ENCODE assay signal across 8 cellular contexts in the genomic region with DNA sequence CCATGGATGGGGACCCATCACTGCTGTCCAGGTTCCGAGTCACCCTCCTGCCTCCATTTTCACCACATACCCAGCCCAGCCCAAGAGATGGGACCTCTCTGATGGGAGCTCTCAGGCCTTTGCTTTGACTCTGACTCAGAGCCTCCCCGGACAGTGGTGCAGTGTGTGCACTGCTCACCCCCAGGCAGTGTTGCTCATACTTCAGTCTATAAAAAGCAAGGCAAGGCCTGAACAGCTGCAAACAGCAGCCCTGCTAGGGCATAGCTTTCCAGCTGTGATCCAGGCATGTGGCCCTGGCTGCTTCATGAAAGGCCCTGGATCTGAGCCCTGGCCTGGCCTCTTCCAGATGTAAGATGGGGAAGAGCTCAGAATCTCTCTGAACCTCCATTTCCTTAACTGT.
DNase-seq lines count a peak whose midpoint lies in the region; ATAC-seq, FAIRE-seq and TF ChIP-seq lines count a peak whose summit lies in the region.

No MANE protein-coding gene starts in this region.

- TF ChIP-seq EP300 in A549 (IDR thresholded peaks at IDR 0.05) = no peak

- FAIRE-seq in A549 (lab: Jason Lieb, UNC) = no peak

- no peak overlapping the region for H2AFZ ChIP-seq in hepatocyte

- H3K4me3 ChIP-seq in A549 = no peak overlapping the region
- H3K4me3 ChIP-seq in hepatocyte = no peak overlapping the region

- peak in 1 of 2 experiments; percentile 30; a peak in 2 of 5 replicates for TF ChIP-seq RAD21 in A549 (conservative IDR thresholded peaks at IDR 0.05 in 1 of 2, IDR thresholded peaks at IDR 0.05 in 1 of 2)

- CTCF ChIA-PET in A549 (lab: Yijun Ruan, JAX) = interaction anchor here (0.6 to 3.1 kb wide), 12 partner anchors 9 to 211 kb away, joined by 3 to 12 read pairs (median 6); no protein-coding TSS in a partner anchor

- H3K79me2 ChIP-seq in hepatocyte = no peaks in the 10 kb centered on the region

- H3K9me3 ChIP-seq in A549 (no peaks in the 10 kb centered on the region), KOPT-K1 (ENCODE audit: insufficient read depth, low read length, poor library complexity, severe bottlenecking) (no peaks in the 10 kb centered on the region), hepatocyte (ENCODE audit: low read depth) (no peaks in the 10 kb centered on the region)

- H3K36me3 ChIP-seq in KOPT-K1 (ENCODE audit: insufficient read depth, low read length) (no peaks in the 10 kb centered on the region), hepatocyte (replicated peaks; ENCODE audit: insufficient read depth, low read depth) (no peaks in the 10 kb centered on the region)

- no peaks in the 10 kb centered on the region for H3K27me3 ChIP-seq in hepatocyte

- DNase-seq in A549 (ENCODE audit: low read depth in 1 of 2, low spot score in 1 of 2) = peak; percentile 55 to 63
- peak; percentile 48 for DNase-seq in activated T-cell treated with anti-CD3 and anti-CD28 coated beads, Interleukin-2, amount 50 U/mL, for 4 hours
- DNase-seq in hepatocyte (ENCODE audit: low spot score) = peak; percentile 48
- no peak for DNase-seq in mesothelial cell of epicardium (ENCODE audit: low spot score in 2 of 2, unreplicated experiment in 2 of 2)
- no peak for DNase-seq in omental fat pad (ENCODE audit: low spot score)

- no peaks in the 10 kb centered on the region for H3K9me2 ChIP-seq in hepatocyte (replicated peaks; ENCODE audit: insufficient read depth)

- H3K27me3 Mint-ChIP-seq in activated T-cell treated with anti-CD3 and anti-CD28 coated beads, Interleukin-2, amount 50 U/mL, for 4 hours (ENCODE audit: low read depth) = no peaks in the 10 kb centered on the region
- H3K27me3 Mint-ChIP-seq in mesothelial cell of epicardium (ENCODE audit: low read depth) = no peaks in the 10 kb centered on the region

- H3K4me3 Mint-ChIP-seq in activated T-cell treated with anti-CD3 and anti-CD28 coated beads, Interleukin-2, amount 50 U/mL, for 4 hours = peak overlapping the region; percentile 12
- H3K4me3 Mint-ChIP-seq in mesothelial cell of epicardium = no peak overlapping the region

- H3K27ac Mint-ChIP-seq in mesothelial cell of epicardium = no peak overlapping the region

- H3K9me3 Mint-ChIP-seq in activated T-cell treated with anti-CD3 and anti-CD28 coated beads, Interleukin-2, amount 50 U/mL, for 4 hours = no peaks in the 10 kb centered on the region
- H3K9me3 Mint-ChIP-seq in mesothelial cell of epicardium = no peaks in the 10 kb centered on the region

- H3K27ac ChIP-seq in A549 (peak overlapping the region; percentile 55 to 83), KOPT-K1 (ENCODE audit: low read depth, low read length, poor library complexity, severe bottlenecking) (peak overlapping the region; percentile 100), hepatocyte (no peak overlapping the region)

- peaks cover 78% of the 10 kb centered on the region for H3K4me1 Mint-ChIP-seq in activated T-cell treated with anti-CD3 and anti-CD28 coated beads, Interleukin-2, amount 50 U/mL, for 4 hours (ENCODE audit: low read depth)
- no peaks in the 10 kb centered on the region for H3K4me1 Mint-ChIP-seq in mesothelial cell of epicardium

- no peak for TF ChIP-seq CTCF in A549 (IDR thresholded peaks at IDR 0.05)
- TF ChIP-seq CTCF in hepatocyte (IDR thresholded peaks at IDR 0.05; ENCODE audit: poor library complexity) = no peak
- TF ChIP-seq CTCF in mesothelial cell of epicardium (IDR thresholded peaks at IDR 0.05; ENCODE audit: unreplicated experiment) = no peak
- no peak for TF ChIP-seq CTCF in omental fat pad (IDR thresholded peaks at IDR 0.05)

- H4K20me1 ChIP-seq in hepatocyte (ENCODE audit: insufficient read depth, poor library complexity, severe bottlenecking) = no peaks in the 10 kb centered on the region

- POLR2A ChIA-PET in A549 (lab: Yijun Ruan, JAX) = interaction anchor here (0.9 to 1.7 kb wide), 2 partner anchors 74 to 207 kb away, joined by 3 to 6 read pairs; a partner anchor contains a TSS

- H3K4me2 ChIP-seq in A549 (peak overlapping the region; percentile 31), hepatocyte (no peak overlapping the region)

- 80% methylated on average over 1 of the region's 2 CpGs for WGBS in A549 (ENCODE audit: missing lambda C conversion rate)
- 61% methylated on average over 2 of the region's 2 CpGs for WGBS in hepatocyte (ENCODE audit: low lambda C conversion rate, missing lambda C conversion rate)

- H3K4me1 ChIP-seq in A549 (peaks cover 51% of the 10 kb centered on the region), hepatocyte (ENCODE audit: insufficient read depth) (no peaks in the 10 kb centered on the region)

- no peaks in the 10 kb centered on the region for H3K36me3 Mint-ChIP-seq in activated T-cell treated with anti-CD3 and anti-CD28 coated beads, Interleukin-2, amount 50 U/mL, for 4 hours (ENCODE audit: insufficient read depth)
- H3K36me3 Mint-ChIP-seq in mesothelial cell of epicardium = no peaks in the 10 kb centered on the region

- ATAC-seq in A549 (peak; percentile 89 to 90), HG02642 (IDR thresholded peaks at IDR 0.05; ENCODE audit: poor library complexity, unreplicated experiment) (no peak), omental fat pad (ENCODE audit: low FRiP score) (no peak), HG03439 (IDR thresholded peaks at IDR 0.05; ENCODE audit: unreplicated experiment) (no peak)
- peak; percentile 30 to 36 for ATAC-seq in activated T-cell treated with anti-CD3 and anti-CD28 coated beads, Interleukin-2, amount 50 U/mL, for 4 hours

- no peak for TF ChIP-seq POLR2A in A549 (IDR thresholded peaks at IDR 0.05; ENCODE audit: low read length)

TF ChIP-seq in A549, 52 proteins besides CTCF, POLR2A, EP300 and RAD21:
- TF ChIP-seq SMC3 (IDR thresholded peaks at IDR 0.05) = 0 out of 3 replicates have a peak, but pooled peaks have one; percentile 7
- TF ChIP-seq, protein P1, sequence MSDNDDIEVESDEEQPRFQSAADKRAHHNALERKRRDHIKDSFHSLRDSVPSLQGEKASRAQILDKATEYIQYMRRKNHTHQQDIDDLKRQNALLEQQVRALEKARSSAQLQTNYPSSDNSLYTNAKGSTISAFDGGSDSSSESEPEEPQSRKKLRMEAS (IDR thresholded peaks at IDR 0.05) = peak; percentile 29; the same call in 1 of the 2 replicates
- 0 out of 2 replicates have a peak, but pooled peaks have one; percentile 28 for TF ChIP-seq FOSL2 (IDR thresholded peaks at IDR 0.05)
- TF ChIP-seq FOSL2 (CRISPR knock-in tag; IDR thresholded peaks at IDR 0.05) = peak; percentile 49; the same call in 1 of the 2 replicates
- TF ChIP-seq MAFK (IDR thresholded peaks at IDR 0.05; ENCODE audit: partially characterized antibody) = no peak
- 0 out of 2 replicates have a peak, but pooled peaks have one; percentile 32 for TF ChIP-seq JUNB (IDR thresholded peaks at IDR 0.05)

Comparison
In these comparisons a context has a peak if more than half of its experiments do, and no peak if none do; other contexts are left out.
1. ATAC-seq: peak in A549 (2 of 2) and activated T-cell treated with anti-CD3 and anti-CD28 coated beads, Interleukin-2, amount 50 U/mL, for 4 hours (2 of 2); none in HG02642 (single experiment), omental fat pad (single experiment) and HG03439 (single experiment).
2. DNase-seq: peak in A549 (2 of 2), activated T-cell treated with anti-CD3 and anti-CD28 coated beads, Interleukin-2, amount 50 U/mL, for 4 hours (single experiment) and hepatocyte (single experiment); none in mesothelial cell of epicardium (0 of 2) and omental fat pad (single experiment).